1 cellular context compared by ENCODE assay signal in the genomic region with DNA sequence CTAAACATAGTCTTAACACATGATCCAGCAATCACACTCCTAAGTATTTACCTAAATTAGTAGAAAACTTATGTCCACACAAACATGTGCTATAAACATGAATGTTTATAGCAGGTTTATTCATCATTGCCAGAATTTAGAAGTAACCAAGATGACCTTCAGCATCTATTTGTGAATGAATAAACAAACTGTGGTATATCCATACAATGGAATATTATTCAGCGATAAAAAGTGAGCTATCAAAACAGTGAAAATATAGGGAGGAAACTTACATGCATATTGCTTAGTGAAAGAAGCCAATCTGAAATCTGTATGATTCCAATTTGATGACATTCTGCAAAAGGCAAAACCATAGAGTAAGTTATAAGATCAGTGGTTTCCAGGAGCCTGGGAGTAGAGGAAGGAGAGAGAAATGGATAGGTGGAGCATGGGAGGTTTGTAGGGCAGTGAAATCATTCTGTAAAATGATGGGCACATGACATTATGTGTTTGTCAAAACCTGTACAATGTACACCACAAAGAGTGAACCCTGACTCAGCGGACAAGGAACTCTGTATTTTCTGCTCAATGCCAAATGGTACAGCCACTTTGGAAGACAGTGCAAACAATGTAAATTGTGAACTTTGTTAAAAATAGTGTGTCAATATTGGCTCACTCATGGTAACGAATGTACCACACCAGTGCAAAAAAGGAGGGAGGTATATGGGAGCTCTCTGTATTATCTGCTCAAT.
TF ChIP-seq lines count a peak whose summit lies in the region.

No MANE protein-coding gene starts in this region.

TF ChIP-seq in HepG2, 621 proteins besides CTCF, POLR2A, EP300 and RAD21 (continued from another document and continues in another):
- TF ChIP-seq, protein P1, sequence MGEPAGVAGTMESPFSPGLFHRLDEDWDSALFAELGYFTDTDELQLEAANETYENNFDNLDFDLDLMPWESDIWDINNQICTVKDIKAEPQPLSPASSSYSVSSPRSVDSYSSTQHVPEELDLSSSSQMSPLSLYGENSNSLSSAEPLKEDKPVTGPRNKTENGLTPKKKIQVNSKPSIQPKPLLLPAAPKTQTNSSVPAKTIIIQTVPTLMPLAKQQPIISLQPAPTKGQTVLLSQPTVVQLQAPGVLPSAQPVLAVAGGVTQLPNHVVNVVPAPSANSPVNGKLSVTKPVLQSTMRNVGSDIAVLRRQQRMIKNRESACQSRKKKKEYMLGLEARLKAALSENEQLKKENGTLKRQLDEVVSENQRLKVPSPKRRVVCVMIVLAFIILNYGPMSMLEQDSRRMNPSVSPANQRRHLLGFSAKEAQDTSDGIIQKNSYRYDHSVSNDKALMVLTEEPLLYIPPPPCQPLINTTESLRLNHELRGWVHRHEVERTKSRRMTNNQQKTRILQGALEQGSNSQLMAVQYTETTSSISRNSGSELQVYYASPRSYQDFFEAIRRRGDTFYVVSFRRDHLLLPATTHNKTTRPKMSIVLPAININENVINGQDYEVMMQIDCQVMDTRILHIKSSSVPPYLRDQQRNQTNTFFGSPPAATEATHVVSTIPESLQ (CRISPR knock-in tag; conservative IDR thresholded peaks at IDR 0.05), result peak; percentile 57; the same call in 1 of the 2 replicates
- no peak for TF ChIP-seq CCAR2 (optimal IDR thresholded peaks at IDR 0.05; ENCODE audit: low read depth, low read length)
- 0 out of 2 replicates have a peak, but pooled peaks have one; percentile 35 for TF ChIP-seq SPEN (CRISPR knock-in tag; IDR thresholded peaks at IDR 0.05; ENCODE audit: low read depth)
- no peak for TF ChIP-seq ZFYVE20 (CRISPR knock-in tag; IDR thresholded peaks at IDR 0.05; ENCODE audit: borderline replicate concordance, low read depth)
- TF ChIP-seq PRDM4 (CRISPR knock-in tag; IDR thresholded peaks at IDR 0.05; ENCODE audit: borderline replicate concordance), result no peak
- TF ChIP-seq MZF1 (CRISPR knock-in tag; IDR thresholded peaks at IDR 0.05; ENCODE audit: borderline replicate concordance), result no peak
- peak; percentile 73 for TF ChIP-seq KAT8 (CRISPR knock-in tag; IDR thresholded peaks at IDR 0.05)
- no peak for TF ChIP-seq NCOA5 (CRISPR knock-in tag; IDR thresholded peaks at IDR 0.05)
- no peak for TF ChIP-seq ZNF572 (CRISPR knock-in tag; IDR thresholded peaks at IDR 0.05)
- no peak for TF ChIP-seq KAT7 (CRISPR knock-in tag; IDR thresholded peaks at IDR 0.05; ENCODE audit: borderline replicate concordance)
- TF ChIP-seq, protein P2, sequence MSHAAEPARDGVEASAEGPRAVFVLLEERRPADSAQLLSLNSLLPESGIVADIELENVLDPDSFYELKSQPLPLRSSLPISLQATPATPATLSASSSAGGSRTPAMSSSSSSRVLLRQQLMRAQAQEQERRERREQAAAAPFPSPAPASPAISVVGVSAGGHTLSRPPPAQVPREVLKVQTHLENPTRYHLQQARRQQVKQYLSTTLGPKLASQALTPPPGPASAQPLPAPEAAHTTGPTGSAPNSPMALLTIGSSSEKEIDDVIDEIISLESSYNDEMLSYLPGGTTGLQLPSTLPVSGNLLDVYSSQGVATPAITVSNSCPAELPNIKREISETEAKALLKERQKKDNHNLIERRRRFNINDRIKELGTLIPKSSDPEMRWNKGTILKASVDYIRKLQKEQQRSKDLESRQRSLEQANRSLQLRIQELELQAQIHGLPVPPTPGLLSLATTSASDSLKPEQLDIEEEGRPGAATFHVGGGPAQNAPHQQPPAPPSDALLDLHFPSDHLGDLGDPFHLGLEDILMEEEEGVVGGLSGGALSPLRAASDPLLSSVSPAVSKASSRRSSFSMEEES (CRISPR knock-in tag; IDR thresholded peaks at IDR 0.05), result peak; percentile 96
- TF ChIP-seq, protein P3, sequence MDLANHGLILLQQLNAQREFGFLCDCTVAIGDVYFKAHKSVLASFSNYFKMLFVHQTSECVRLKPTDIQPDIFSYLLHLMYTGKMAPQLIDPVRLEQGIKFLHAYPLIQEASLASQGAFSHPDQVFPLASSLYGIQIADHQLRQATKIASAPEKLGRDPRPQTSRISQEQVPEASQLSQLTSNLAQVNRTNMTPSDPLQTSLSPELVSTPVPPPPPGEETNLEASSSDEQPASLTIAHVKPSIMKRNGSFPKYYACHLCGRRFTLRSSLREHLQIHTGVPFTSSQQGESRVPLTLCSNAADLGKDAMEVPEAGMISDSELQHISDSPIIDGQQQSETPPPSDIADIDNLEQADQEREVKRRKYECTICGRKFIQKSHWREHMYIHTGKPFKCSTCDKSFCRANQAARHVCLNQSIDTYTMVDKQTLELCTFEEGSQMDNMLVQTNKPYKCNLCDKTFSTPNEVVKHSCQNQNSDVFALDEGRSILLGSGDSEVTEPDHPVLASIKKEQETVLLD (CRISPR knock-in tag; IDR thresholded peaks at IDR 0.05; ENCODE audit: low read depth), result no peak
- TF ChIP-seq, protein P4, sequence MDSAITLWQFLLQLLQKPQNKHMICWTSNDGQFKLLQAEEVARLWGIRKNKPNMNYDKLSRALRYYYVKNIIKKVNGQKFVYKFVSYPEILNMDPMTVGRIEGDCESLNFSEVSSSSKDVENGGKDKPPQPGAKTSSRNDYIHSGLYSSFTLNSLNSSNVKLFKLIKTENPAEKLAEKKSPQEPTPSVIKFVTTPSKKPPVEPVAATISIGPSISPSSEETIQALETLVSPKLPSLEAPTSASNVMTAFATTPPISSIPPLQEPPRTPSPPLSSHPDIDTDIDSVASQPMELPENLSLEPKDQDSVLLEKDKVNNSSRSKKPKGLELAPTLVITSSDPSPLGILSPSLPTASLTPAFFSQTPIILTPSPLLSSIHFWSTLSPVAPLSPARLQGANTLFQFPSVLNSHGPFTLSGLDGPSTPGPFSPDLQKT (CRISPR knock-in tag; IDR thresholded peaks at IDR 0.05; ENCODE audit: borderline replicate concordance), result no peak
- TF ChIP-seq PBX2 (CRISPR knock-in tag; IDR thresholded peaks at IDR 0.05), result peak; percentile 54
- TF ChIP-seq JUN (CRISPR knock-in tag; IDR thresholded peaks at IDR 0.05), result peak; percentile 88
- TF ChIP-seq ZNF766 (CRISPR knock-in tag; IDR thresholded peaks at IDR 0.05; ENCODE audit: borderline replicate concordance), result no peak
- no peak for TF ChIP-seq ZNF253 (CRISPR knock-in tag; IDR thresholded peaks at IDR 0.05; ENCODE audit: borderline replicate concordance)
- TF ChIP-seq SNRNP70 (IDR thresholded peaks at IDR 0.05; ENCODE audit: low read depth, low read length), result no peak
- TF ChIP-seq SIX1 (CRISPR knock-in tag; IDR thresholded peaks at IDR 0.05; ENCODE audit: borderline replicate concordance), result peak; percentile 55; the same call in 1 of the 2 replicates
- no peak for TF ChIP-seq KLF13 (CRISPR knock-in tag; IDR thresholded peaks at IDR 0.05)
- TF ChIP-seq ONECUT2 (CRISPR knock-in tag; IDR thresholded peaks at IDR 0.05), result peak; percentile 59; the same call in 1 of the 2 replicates
- TF ChIP-seq ZNF782 (CRISPR knock-in tag; IDR thresholded peaks at IDR 0.05; ENCODE audit: borderline replicate concordance), result no peak
- TF ChIP-seq SMARCC2 (IDR thresholded peaks at IDR 0.05), result 0 out of 2 replicates have a peak, but pooled peaks have one; percentile 44
- peak; percentile 96 for TF ChIP-seq GFI1 (CRISPR knock-in tag; IDR thresholded peaks at IDR 0.05; ENCODE audit: borderline replicate concordance)
- no peak; the same call in 1 of the 2 replicates for TF ChIP-seq SMAD3 (CRISPR knock-in tag; IDR thresholded peaks at IDR 0.05)
- TF ChIP-seq PPARG (CRISPR knock-in tag; conservative IDR thresholded peaks at IDR 0.05), result peak; percentile 89
- TF ChIP-seq HNRNPH1 (optimal IDR thresholded peaks at IDR 0.05; ENCODE audit: low read depth, low read length), result no peak
- TF ChIP-seq, protein P5, sequence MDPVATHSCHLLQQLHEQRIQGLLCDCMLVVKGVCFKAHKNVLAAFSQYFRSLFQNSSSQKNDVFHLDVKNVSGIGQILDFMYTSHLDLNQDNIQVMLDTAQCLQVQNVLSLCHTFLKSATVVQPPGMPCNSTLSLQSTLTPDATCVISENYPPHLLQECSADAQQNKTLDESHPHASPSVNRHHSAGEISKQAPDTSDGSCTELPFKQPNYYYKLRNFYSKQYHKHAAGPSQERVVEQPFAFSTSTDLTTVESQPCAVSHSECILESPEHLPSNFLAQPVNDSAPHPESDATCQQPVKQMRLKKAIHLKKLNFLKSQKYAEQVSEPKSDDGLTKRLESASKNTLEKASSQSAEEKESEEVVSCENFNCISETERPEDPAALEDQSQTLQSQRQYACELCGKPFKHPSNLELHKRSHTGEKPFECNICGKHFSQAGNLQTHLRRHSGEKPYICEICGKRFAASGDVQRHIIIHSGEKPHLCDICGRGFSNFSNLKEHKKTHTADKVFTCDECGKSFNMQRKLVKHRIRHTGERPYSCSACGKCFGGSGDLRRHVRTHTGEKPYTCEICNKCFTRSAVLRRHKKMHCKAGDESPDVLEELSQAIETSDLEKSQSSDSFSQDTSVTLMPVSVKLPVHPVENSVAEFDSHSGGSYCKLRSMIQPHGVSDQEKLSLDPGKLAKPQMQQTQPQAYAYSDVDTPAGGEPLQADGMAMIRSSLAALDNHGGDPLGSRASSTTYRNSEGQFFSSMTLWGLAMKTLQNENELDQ (CRISPR knock-in tag; IDR thresholded peaks at IDR 0.05; ENCODE audit: borderline replicate concordance), result no peak
- peak; percentile 47; the same call in 1 of the 2 replicates for TF ChIP-seq POGK (CRISPR knock-in tag; conservative IDR thresholded peaks at IDR 0.05)
- TF ChIP-seq CENPT (CRISPR knock-in tag; IDR thresholded peaks at IDR 0.05; ENCODE audit: low read depth), result no peak
- TF ChIP-seq ISL2 (CRISPR knock-in tag; IDR thresholded peaks at IDR 0.05), result peak; percentile 95
- peak; percentile 86; the same call in 1 of the 2 replicates for TF ChIP-seq HMG20A (CRISPR knock-in tag; IDR thresholded peaks at IDR 0.05; ENCODE audit: borderline replicate concordance)
- TF ChIP-seq JARID2 (CRISPR knock-in tag; IDR thresholded peaks at IDR 0.05; ENCODE audit: insufficient replicate concordance), result no peak
- peak; percentile 93 for TF ChIP-seq ELF3 (CRISPR knock-in tag; IDR thresholded peaks at IDR 0.05)
- no peak for TF ChIP-seq RELA (CRISPR knock-in tag; IDR thresholded peaks at IDR 0.05)
- TF ChIP-seq, protein P6, sequence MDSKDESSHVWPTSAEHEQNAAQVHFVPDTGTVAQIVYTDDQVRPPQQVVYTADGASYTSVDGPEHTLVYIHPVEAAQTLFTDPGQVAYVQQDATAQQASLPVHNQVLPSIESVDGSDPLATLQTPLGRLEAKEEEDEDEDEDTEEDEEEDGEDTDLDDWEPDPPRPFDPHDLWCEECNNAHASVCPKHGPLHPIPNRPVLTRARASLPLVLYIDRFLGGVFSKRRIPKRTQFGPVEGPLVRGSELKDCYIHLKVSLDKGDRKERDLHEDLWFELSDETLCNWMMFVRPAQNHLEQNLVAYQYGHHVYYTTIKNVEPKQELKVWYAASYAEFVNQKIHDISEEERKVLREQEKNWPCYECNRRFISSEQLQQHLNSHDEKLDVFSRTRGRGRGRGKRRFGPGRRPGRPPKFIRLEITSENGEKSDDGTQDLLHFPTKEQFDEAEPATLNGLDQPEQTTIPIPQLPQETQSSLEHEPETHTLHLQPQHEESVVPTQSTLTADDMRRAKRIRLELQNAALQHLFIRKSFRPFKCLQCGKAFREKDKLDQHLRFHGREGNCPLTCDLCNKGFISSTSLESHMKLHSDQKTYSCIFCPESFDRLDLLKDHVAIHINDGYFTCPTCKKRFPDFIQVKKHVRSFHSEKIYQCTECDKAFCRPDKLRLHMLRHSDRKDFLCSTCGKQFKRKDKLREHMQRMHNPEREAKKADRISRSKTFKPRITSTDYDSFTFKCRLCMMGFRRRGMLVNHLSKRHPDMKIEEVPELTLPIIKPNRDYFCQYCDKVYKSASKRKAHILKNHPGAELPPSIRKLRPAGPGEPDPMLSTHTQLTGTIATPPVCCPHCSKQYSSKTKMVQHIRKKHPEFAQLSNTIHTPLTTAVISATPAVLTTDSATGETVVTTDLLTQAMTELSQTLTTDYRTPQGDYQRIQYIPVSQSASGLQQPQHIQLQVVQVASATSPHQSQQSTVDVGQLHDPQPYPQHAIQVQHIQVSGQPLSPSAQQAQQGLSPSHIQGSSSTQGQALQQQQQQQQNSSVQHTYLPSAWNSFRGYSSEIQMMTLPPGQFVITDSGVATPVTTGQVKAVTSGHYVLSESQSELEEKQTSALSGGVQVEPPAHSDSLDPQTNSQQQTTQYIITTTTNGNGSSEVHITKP (CRISPR knock-in tag; IDR thresholded peaks at IDR 0.05; ENCODE audit: low read depth), result peak; percentile 96
- peak; percentile 74; the same call in 1 of the 2 replicates for TF ChIP-seq MIER3 (CRISPR knock-in tag; IDR thresholded peaks at IDR 0.05; ENCODE audit: borderline replicate concordance)
